Comparison of ENCODE assay signal across 8 cellular contexts in the genomic region with DNA sequence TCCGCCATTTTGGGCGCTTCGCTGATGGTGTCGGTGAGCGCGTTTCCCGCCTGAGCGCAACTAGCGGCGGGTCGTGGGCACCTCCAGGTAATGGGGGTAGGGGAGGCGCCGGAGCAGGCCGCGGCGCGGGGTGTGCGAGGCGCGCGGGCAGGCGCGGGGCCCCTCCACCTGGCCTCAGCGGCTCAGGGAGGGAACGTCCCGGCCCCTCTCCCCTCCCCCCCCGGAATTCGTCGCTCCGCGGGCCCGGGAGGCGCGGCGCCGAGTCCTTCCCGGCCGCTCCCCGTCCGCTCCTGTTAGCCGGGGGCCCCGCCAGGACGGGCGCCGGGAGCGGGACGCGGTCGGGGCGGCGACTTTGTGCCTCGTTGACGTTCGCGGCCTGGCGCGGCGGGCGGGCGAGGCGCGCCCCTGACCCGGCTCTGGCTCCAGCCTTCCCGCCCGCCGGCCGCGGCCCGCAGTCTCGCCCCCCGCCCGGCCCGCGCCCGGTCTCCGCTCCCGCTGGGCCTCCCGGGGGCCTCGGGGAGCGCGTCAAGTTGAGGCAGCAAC. TPM values are rescaled to one million over a fixed set of nuclear protein-coding genes. Genes with fewer than 3 reads are reported as not detected.
DNase-seq lines count a peak whose midpoint lies in the region; ATAC-seq and TF ChIP-seq lines count a peak whose summit lies in the region.

A gene with protein sequence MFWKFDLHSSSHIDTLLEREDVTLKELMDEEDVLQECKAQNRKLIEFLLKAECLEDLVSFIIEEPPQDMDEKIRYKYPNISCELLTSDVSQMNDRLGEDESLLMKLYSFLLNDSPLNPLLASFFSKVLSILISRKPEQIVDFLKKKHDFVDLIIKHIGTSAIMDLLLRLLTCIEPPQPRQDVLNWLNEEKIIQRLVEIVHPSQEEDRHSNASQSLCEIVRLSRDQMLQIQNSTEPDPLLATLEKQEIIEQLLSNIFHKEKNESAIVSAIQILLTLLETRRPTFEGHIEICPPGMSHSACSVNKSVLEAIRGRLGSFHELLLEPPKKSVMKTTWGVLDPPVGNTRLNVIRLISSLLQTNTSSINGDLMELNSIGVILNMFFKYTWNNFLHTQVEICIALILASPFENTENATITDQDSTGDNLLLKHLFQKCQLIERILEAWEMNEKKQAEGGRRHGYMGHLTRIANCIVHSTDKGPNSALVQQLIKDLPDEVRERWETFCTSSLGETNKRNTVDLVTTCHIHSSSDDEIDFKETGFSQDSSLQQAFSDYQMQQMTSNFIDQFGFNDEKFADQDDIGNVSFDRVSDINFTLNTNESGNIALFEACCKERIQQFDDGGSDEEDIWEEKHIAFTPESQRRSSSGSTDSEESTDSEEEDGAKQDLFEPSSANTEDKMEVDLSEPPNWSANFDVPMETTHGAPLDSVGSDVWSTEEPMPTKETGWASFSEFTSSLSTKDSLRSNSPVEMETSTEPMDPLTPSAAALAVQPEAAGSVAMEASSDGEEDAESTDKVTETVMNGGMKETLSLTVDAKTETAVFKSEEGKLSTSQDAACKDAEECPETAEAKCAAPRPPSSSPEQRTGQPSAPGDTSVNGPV (plus strand): TSS at position 12 of the 543 bp plus-strand sequence. CDS start 76,913 bp downstream, outside the sequence.

- H3K9me3 Mint-ChIP-seq in T-helper 2 cell treated with Interferon-gamma antibody and Interleukin-4, amounts not matched to agents 5 μg/mL and 100 μg/mL, for 36 hours, result no peaks in the 10 kb centered on the region
- no peaks in the 10 kb centered on the region for H3K9me3 Mint-ChIP-seq in osteocyte (ENCODE audit: unreplicated experiment)

- peaks cover 26% of the 10 kb centered on the region for H3K4me1 Mint-ChIP-seq in T-helper 2 cell treated with Interferon-gamma antibody and Interleukin-4, amounts not matched to agents 5 μg/mL and 100 μg/mL, for 36 hours (ENCODE audit: low read depth)
- peaks cover 50% of the 10 kb centered on the region for H3K4me1 Mint-ChIP-seq in osteocyte (ENCODE audit: unreplicated experiment)

- intact Hi-C loops in T-helper 1 cell treated with Interleukin-12 subunit alpha and Interleukin-12 subunit beta and Interleukin-4 antibody, amounts not matched to agents 30 ng/mL and 1 ng/mL, for 36 hours (cut with micrococcal nuclease), result loop anchor here (1.0 to 10.0 kb wide), 14 partner anchors 11 to 1214 kb away; partner anchors contain the start of genes CHKA, IGHMBP2, LTO1 and MRPL21

- no peaks in the 10 kb centered on the region for H3K27me3 ChIP-seq in foreskin keratinocyte

- peak; percentile 6 for ATAC-seq in HG02981 (IDR thresholded peaks at IDR 0.05; ENCODE audit: unreplicated experiment)
- ATAC-seq in foreskin keratinocyte, result peak; percentile 39
- no peak for ATAC-seq in GM18873 (IDR thresholded peaks at IDR 0.05; ENCODE audit: low FRiP score, unreplicated experiment)

- H3K27me3 Mint-ChIP-seq in T-helper 2 cell treated with Interferon-gamma antibody and Interleukin-4, amounts not matched to agents 5 μg/mL and 100 μg/mL, for 36 hours (ENCODE audit: low read depth), result peaks cover 2% of the 10 kb centered on the region
- no peaks in the 10 kb centered on the region for H3K27me3 Mint-ChIP-seq in osteocyte (ENCODE audit: unreplicated experiment)

- peak within 1 kb of the TSS; percentile 96 for H3K27ac ChIP-seq in foreskin keratinocyte

- peaks cover 13% of the 10 kb centered on the region for H3K36me3 Mint-ChIP-seq in T-helper 2 cell treated with Interferon-gamma antibody and Interleukin-4, amounts not matched to agents 5 μg/mL and 100 μg/mL, for 36 hours (ENCODE audit: low read depth)
- H3K36me3 Mint-ChIP-seq in osteocyte (ENCODE audit: unreplicated experiment), result no peaks in the 10 kb centered on the region

- TF ChIP-seq CTCF in foreskin keratinocyte (conservative IDR thresholded peaks at IDR 0.05) (no peak), osteocyte (IDR thresholded peaks at IDR 0.05) (no peak)

- H3K27ac Mint-ChIP-seq in T-helper 2 cell treated with Interferon-gamma antibody and Interleukin-4, amounts not matched to agents 5 μg/mL and 100 μg/mL, for 36 hours, result peak within 1 kb of the TSS; percentile 93
- H3K27ac Mint-ChIP-seq in osteocyte (ENCODE audit: unreplicated experiment), result peak within 1 kb of the TSS; percentile 87

- H3K4me1 ChIP-seq in foreskin keratinocyte, result peaks cover 4% of the 10 kb centered on the region

- DNase-seq in T-helper 1 cell (no peak), foreskin keratinocyte (no peak), osteocyte (ENCODE audit: extremely low spot score, unreplicated experiment) (no peak), NCI-H146 (lab: John Stamatoyannopoulos, UW) (no peak)
- no peak for DNase-seq in T-helper 2 cell treated with Interferon-gamma antibody and Interleukin-4, amounts not matched to agents 5 μg/mL and 100 μg/mL, for 36 hours (ENCODE audit: low spot score)

- peak within 1 kb of the TSS; percentile 95 for H3K4me3 Mint-ChIP-seq in T-helper 2 cell treated with Interferon-gamma antibody and Interleukin-4, amounts not matched to agents 5 μg/mL and 100 μg/mL, for 36 hours
- peak within 1 kb of the TSS; percentile 90 for H3K4me3 Mint-ChIP-seq in osteocyte (ENCODE audit: unreplicated experiment)

RNA-seq across cellular contexts. Expression of the gene that starts here (rescaled TPM):
- total RNA-seq in T-helper 1 cell treated with Interleukin-12 subunit alpha and Interleukin-12 subunit beta and Interleukin-4 antibody, amounts not matched to agents 30 ng/mL and 1 ng/mL, for 36 hours, result 130 and 139 TPM in 2 replicates
- total RNA-seq in foreskin keratinocyte (77.8 and 81.4 TPM in 2 replicates), osteocyte (86.6 and 87.8 TPM in 2 replicates)
- polyA plus RNA-seq in foreskin keratinocyte, result 15.0 and 17.7 TPM in 2 replicates
